13 cellular contexts compared by ENCODE assay signal in the genomic region with DNA sequence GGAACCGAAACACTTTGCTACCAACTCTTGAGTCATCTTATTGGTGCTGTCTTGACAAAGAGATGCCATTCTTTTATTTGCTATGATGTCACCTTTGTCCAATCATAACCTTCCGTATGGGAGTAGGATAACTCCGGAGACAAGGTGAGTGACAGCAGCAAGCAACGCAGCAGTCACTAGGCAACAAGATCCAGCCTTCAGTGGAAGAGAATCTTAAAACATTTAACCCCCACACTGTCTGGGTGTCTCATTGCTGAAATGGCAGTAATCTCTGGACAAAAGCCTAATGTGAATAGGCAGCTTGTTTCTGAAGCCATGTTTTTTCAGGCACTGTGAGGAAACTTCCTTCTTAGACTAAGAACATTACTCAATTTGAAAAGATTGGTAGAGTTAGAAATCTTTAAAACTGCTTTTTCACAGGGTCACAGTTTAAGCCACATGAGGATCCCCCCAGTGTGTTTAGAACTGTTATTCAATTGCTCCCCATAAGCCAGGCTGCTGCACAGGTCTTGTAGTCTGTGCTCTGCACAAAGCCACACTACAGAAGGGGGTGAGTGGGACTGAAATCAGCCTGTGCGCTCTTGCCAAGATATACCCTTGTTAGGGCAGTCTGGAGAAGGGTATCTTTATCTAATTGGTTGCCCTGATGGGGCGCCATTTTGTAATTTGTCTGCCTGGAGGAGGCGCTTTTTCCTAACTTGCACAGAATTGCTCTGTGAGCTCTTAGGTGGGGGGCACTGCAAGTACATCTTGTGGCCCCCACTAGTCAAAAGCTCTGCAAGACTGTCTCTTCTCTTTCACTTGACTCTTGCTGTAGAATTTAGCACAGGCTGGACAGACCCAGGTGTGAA. TPM values are rescaled to one million over a fixed set of nuclear protein-coding genes. Genes with fewer than 3 reads are reported as not detected.
DNase-seq lines count a peak whose midpoint lies in the region; ATAC-seq and TF ChIP-seq lines count a peak whose summit lies in the region.
"Had no signal": no experiment of that assay in that cellular context is flagged by ENCODE, and none has a peak within 500 bp of the region (broad histone marks: within the 10 kb centered on the region; RNA-seq: fewer than 3 reads in every experiment).

No MANE protein-coding gene starts in this region.

- intact Hi-C loops in A673 (cut with micrococcal nuclease; ENCODE audit: unreplicated experiment): no loop called here
- intact Hi-C loops in CD8-positive, alpha-beta T cell (cut with DNase I, micrococcal nuclease): no loop called here

- H3K27me3 Mint-ChIP-seq in CD8-positive, alpha-beta T cell (ENCODE audit: low read depth): no peaks in the 10 kb centered on the region
- H3K27me3 Mint-ChIP-seq: stimulated activated naive B cell treated with anti-CD40 and anti-IgM and Interleukin-4, amounts not matched to agents 10 μg/mL and 1 μg/mL and 100 μg/mL, for 72 hours had no signal

- no TSS peak for BruUV-seq in A673 (replicated peaks; lab: Mats Ljungman, UMichigan)

- H3K4me1 ChIP-seq in A673 (ENCODE audit: insufficient read depth, low read length, poor library complexity, severe bottlenecking): peaks cover 17% of the 10 kb centered on the region
- H3K4me1 ChIP-seq in CD8-positive, alpha-beta T cell (ENCODE audit: insufficient read depth, low read length): peaks cover 11% of the 10 kb centered on the region

- no peaks in the 10 kb centered on the region for H3K27me3 ChIP-seq in A673 (replicated peaks; ENCODE audit: insufficient read depth, low read depth, low read length, poor library complexity)
- H3K27me3 ChIP-seq in CD8-positive, alpha-beta T cell (ENCODE audit: insufficient read depth, low read length): no peaks in the 10 kb centered on the region
- H3K27me3 ChIP-seq: BLaER1 had no signal

- no peak overlapping the region for H3K27ac Mint-ChIP-seq in CD8-positive, alpha-beta T cell
- H3K27ac Mint-ChIP-seq: stimulated activated naive B cell treated with anti-CD40 and anti-IgM and Interleukin-4, amounts not matched to agents 10 μg/mL and 1 μg/mL and 100 μg/mL, for 72 hours had no signal

- H3K4me3 Mint-ChIP-seq in CD8-positive, alpha-beta T cell: no peak overlapping the region
- H3K4me3 Mint-ChIP-seq: stimulated activated naive B cell treated with anti-CD40 and anti-IgM and Interleukin-4, amounts not matched to agents 10 μg/mL and 1 μg/mL and 100 μg/mL, for 72 hours had no signal

- POLR2A ChIA-PET in A673 (lab: Charles Lee; ENCODE audit: low non-redundant PET): interaction anchor here (0.6 kb wide), 1 partner anchor 615 kb away, joined by 3 read pairs; no protein-coding TSS in a partner anchor
- POLR2A ChIA-PET in CD8-positive, alpha-beta T cell (lab: Charles Lee): no interaction called here

- no peak overlapping the region for H3K4me3 ChIP-seq in A673 (ENCODE audit: low read depth, low read length, poor library complexity, severe bottlenecking)
- H3K4me3 ChIP-seq in CD8-positive, alpha-beta T cell (ENCODE audit: low read depth, low read length): no peak overlapping the region
- H3K4me3 ChIP-seq: BLaER1, SK-N-MC had no signal

- CTCF ChIA-PET in A673 (lab: Charles Lee): no interaction called here
- CTCF ChIA-PET in CD8-positive, alpha-beta T cell (lab: Charles Lee): interaction anchor here (1.1 kb wide), 1 partner anchor 8 kb away, joined by 3 read pairs; no protein-coding TSS in a partner anchor

- no peaks in the 10 kb centered on the region for H3K9me3 Mint-ChIP-seq in CD8-positive, alpha-beta T cell
- H3K9me3 Mint-ChIP-seq: stimulated activated naive B cell treated with anti-CD40 and anti-IgM and Interleukin-4, amounts not matched to agents 10 μg/mL and 1 μg/mL and 100 μg/mL, for 72 hours had no signal

- DNase-seq in A673 (ENCODE audit: low spot score) (peak; percentile 44), NCI-H1092 (lab: John Stamatoyannopoulos, UW) (peak; percentile 6), SK-MEL-5 (ENCODE audit: low read depth, low spot score) (peak; percentile 26), inferior parietal cortex (ENCODE audit: extremely low spot score) (peak; percentile 74)
- no peak for DNase-seq in CD8-positive, alpha-beta T cell
- no peak for DNase-seq in activated CD8-positive, alpha-beta memory T cell treated with anti-CD3 and anti-CD28 coated beads, Interleukin-2, amount 50 U/mL, for 48 hours
- DNase-seq: activated CD4-positive, alpha-beta T cell treated with anti-CD3 and anti-CD28 coated beads, Interleukin-2, amount 50 U/mL, for 1 hour; activated naive CD4-positive, alpha-beta T cell treated with Interleukin-2 at 50 U/mL for 16 hours; stimulated activated naive B cell treated with anti-CD40 and anti-IgM and Interleukin-4, amounts not matched to agents 10 μg/mL and 1 μg/mL and 100 μg/mL, for 72 hours had no signal

- H3K36me3 Mint-ChIP-seq in CD8-positive, alpha-beta T cell: no peaks in the 10 kb centered on the region
- H3K36me3 Mint-ChIP-seq: stimulated activated naive B cell treated with anti-CD40 and anti-IgM and Interleukin-4, amounts not matched to agents 10 μg/mL and 1 μg/mL and 100 μg/mL, for 72 hours had no signal

- ATAC-seq in GM21447 (IDR thresholded peaks at IDR 0.05; ENCODE audit: unreplicated experiment): no peak
- no peak for ATAC-seq in CD8-positive, alpha-beta T cell
- ATAC-seq in HG03108 (IDR thresholded peaks at IDR 0.05; ENCODE audit: unreplicated experiment): no peak
- ATAC-seq: stimulated activated naive B cell treated with anti-CD40 and anti-IgM and Interleukin-4, amounts not matched to agents 10 μg/mL and 1 μg/mL and 100 μg/mL, for 72 hours had no signal

- H3K36me3 ChIP-seq in A673 (ENCODE audit: insufficient read depth, low read length, poor library complexity, severe bottlenecking): no peaks in the 10 kb centered on the region
- no peaks in the 10 kb centered on the region for H3K36me3 ChIP-seq in CD8-positive, alpha-beta T cell (ENCODE audit: insufficient read depth, low read length)
- H3K36me3 ChIP-seq: BLaER1 had no signal

- in situ Hi-C loops in SK-MEL-5 (cut with HindIII; ENCODE audit: low pct_unique_long_range_greater_than_20kb, low sequenced_read_pairs): no loop called here

- TF ChIP-seq CTCF in A673 (conservative IDR thresholded peaks at IDR 0.05; ENCODE audit: low read depth, low read length): no peak
- no peak for TF ChIP-seq CTCF in CD8-positive, alpha-beta T cell (IDR thresholded peaks at IDR 0.05)

- H3K4me1 Mint-ChIP-seq in CD8-positive, alpha-beta T cell (ENCODE audit: low read depth): peaks cover 10% of the 10 kb centered on the region

- no peak overlapping the region for H3K27ac ChIP-seq in A673 (ENCODE audit: low read depth, low read length, poor library complexity, severe bottlenecking)
- no peak overlapping the region for H3K27ac ChIP-seq in CD8-positive, alpha-beta T cell (ENCODE audit: low read depth, low read length)
- H3K27ac ChIP-seq: BLaER1, SK-N-MC had no signal

- no peaks in the 10 kb centered on the region for H3K9me3 ChIP-seq in A673 (ENCODE audit: low read depth, low read length, poor library complexity, severe bottlenecking)
- H3K9me3 ChIP-seq in CD8-positive, alpha-beta T cell (ENCODE audit: low read length): no peaks in the 10 kb centered on the region
- H3K9me3 ChIP-seq: BLaER1 had no signal

RNA-seq across cellular contexts. Expression of gene PPP1R21, which starts 42.1 kb away (rescaled TPM):
- 8.1 and 16.0 TPM in 2 replicates for total RNA-seq in A673 (2021)
- 11.8 and 13.7 TPM in 2 replicates for total RNA-seq in SK-MEL-5 (2014; rRNA removed; shearing (Covaris generic))
- polyA plus RNA-seq in SK-MEL-5 (2015; cell fraction: cytosol; rRNA removed): 18.6 and 29.7 TPM in 2 replicates
- 47.3 and 81.2 TPM in 2 replicates for polyA plus RNA-seq in SK-MEL-5 (2015; cell fraction: nucleus; rRNA removed)
- total RNA-seq in CD8-positive, alpha-beta T cell: 10 to 100 TPM; 18.5 to 22.6 TPM

Comparison
In these comparisons a context has a peak if more than half of its experiments do, and no peak if none do; other contexts are left out.
1. DNase-seq: peak in A673 (single experiment), NCI-H1092 (single experiment), SK-MEL-5 (single experiment) and inferior parietal cortex (single experiment); none in CD8-positive, alpha-beta T cell (0 of 7) and activated CD8-positive, alpha-beta memory T cell treated with anti-CD3 and anti-CD28 coated beads, Interleukin-2, amount 50 U/mL, for 48 hours (single experiment).